Comparison of ENCODE assay signal across 19 cellular contexts in genomic region chr5:76617229-76617628, GRCh38. TPM values are rescaled to one million over a fixed set of nuclear protein-coding genes. Genes with fewer than 3 reads are reported as not detected.
A peak's percentile ranks its signal among the peaks of the same experiment; 100 is the strongest.
DNase-seq lines count a peak whose midpoint lies in the region.
"Had no signal": no experiment of that assay in that cellular context is flagged by ENCODE, and none has a peak within 500 bp of the region (broad histone marks: within the 10 kb centered on the region; RNA-seq: fewer than 3 reads in every experiment).

No MANE protein-coding gene starts in this region.

- H3K9me3 Mint-ChIP-seq in activated naive CD8-positive, alpha-beta T cell treated with anti-CD3 and anti-CD28 coated beads for 36 hours, result no peaks in the 10 kb centered on the region
- H3K9me3 Mint-ChIP-seq: CD4-positive, alpha-beta memory T cell had no signal

- no peaks in the 10 kb centered on the region; the same call in 1 of the 2 replicates for H3K9me3 ChIP-seq in HAP-1

- H3K4me1 Mint-ChIP-seq in activated naive CD8-positive, alpha-beta T cell treated with anti-CD3 and anti-CD28 coated beads for 36 hours, result peaks cover under 1% of the 10 kb centered on the region
- H3K4me1 Mint-ChIP-seq: IgD-negative memory B cell had no signal

- no peaks in the 10 kb centered on the region for H3K27me3 ChIP-seq in HAP-1 (ENCODE audit: low read depth)

- peak; percentile 35 for DNase-seq in HCEC 1CT
- DNase-seq in NCI-H460 (ENCODE audit: extremely low read depth, low read depth), result peak; percentile 48
- peak; percentile 59 for DNase-seq in fibroblast of gingiva (ENCODE audit: low read depth)
- no peak for DNase-seq in HAP-1 (ENCODE audit: low spot score in 2 of 2)
- DNase-seq in OCI-M1 (lab: John Stamatoyannopoulos, UW), result no peak
- DNase-seq in activated effector memory CD4-positive, alpha-beta T cell treated with Interleukin-2 at 50 U/mL for 16 hours, result no peak
- no peak for DNase-seq in activated naive CD8-positive, alpha-beta T cell treated with anti-CD3 and anti-CD28 coated beads for 36 hours
- DNase-seq: Calu3; CD4-positive, alpha-beta memory T cell; DMS53; GOT3; Kasumi-1; MV-4-11; NCI-H1436 treated with DMSO at 0.1 percent for 48 hours; NCI-H2029 treated with DMSO at 0.1 percent for 48 hours; NCI-H510A treated with DMSO at 0.1 percent for 48 hours; T-helper 1 cell had no signal

- in situ Hi-C loops in HAP-1 (cut with MboI; ENCODE audit: low sequenced_read_pairs), result no loop called here

- H3K36me3 ChIP-seq in HAP-1 (replicated peaks), result no peaks in the 10 kb centered on the region

- H3K36me3 Mint-ChIP-seq in activated naive CD8-positive, alpha-beta T cell treated with anti-CD3 and anti-CD28 coated beads for 36 hours, result peaks cover 2% of the 10 kb centered on the region

- H3K4me3 Mint-ChIP-seq in activated naive CD8-positive, alpha-beta T cell treated with anti-CD3 and anti-CD28 coated beads for 36 hours, result no peak overlapping the region
- H3K4me3 Mint-ChIP-seq: CD4-positive, alpha-beta memory T cell; IgD-negative memory B cell had no signal

- no peaks in the 10 kb centered on the region for H3K27me3 Mint-ChIP-seq in activated naive CD8-positive, alpha-beta T cell treated with anti-CD3 and anti-CD28 coated beads for 36 hours
- H3K27me3 Mint-ChIP-seq: CD4-positive, alpha-beta memory T cell; IgD-negative memory B cell had no signal

- no peaks in the 10 kb centered on the region for H3K4me1 ChIP-seq in HAP-1

- no peak overlapping the region for H3K27ac Mint-ChIP-seq in activated naive CD8-positive, alpha-beta T cell treated with anti-CD3 and anti-CD28 coated beads for 36 hours
- H3K27ac Mint-ChIP-seq: IgD-negative memory B cell had no signal

- no peak overlapping the region for H3K4me3 ChIP-seq in HAP-1
- H3K4me3 ChIP-seq: SK-N-MC had no signal

RNA-seq across cellular contexts. Expression of gene F2RL2, which starts 6.0 kb away (rescaled TPM):
- 37.5 and 41.5 TPM in 2 replicates for total RNA-seq in NCI-H460 (2014; rRNA removed; shearing (Covaris generic))
- 20.0 and 31.6 TPM in 2 replicates for polyA plus RNA-seq in NCI-H460 (2014; cell fraction: nucleus; rRNA removed)
- not detected for total RNA-seq in activated naive CD8-positive, alpha-beta T cell treated with anti-CD3 and anti-CD28 coated beads for 36 hours
- total RNA-seq: Calu3; CD4-positive, alpha-beta memory T cell had no signal

Comparison
In these comparisons a context has a peak if more than half of its experiments do, and no peak if none do; other contexts are left out.
1. DNase-seq: peak in HCEC 1CT (single experiment), NCI-H460 (single experiment) and fibroblast of gingiva (single experiment); none in HAP-1 (0 of 2), OCI-M1 (single experiment), activated effector memory CD4-positive, alpha-beta T cell treated with Interleukin-2 at 50 U/mL for 16 hours (single experiment) and activated naive CD8-positive, alpha-beta T cell treated with anti-CD3 and anti-CD28 coated beads for 36 hours (single experiment).
2. RNA of gene F2RL2, which starts 6.0 kb away (total RNA-seq): 37.5 to 41.5 TPM in NCI-H460; not detected in activated naive CD8-positive, alpha-beta T cell treated with anti-CD3 and anti-CD28 coated beads for 36 hours; every median in the first group is over 10 times any median in the second.